ENCODE assay signal across 15 cellular contexts in the genomic region with DNA sequence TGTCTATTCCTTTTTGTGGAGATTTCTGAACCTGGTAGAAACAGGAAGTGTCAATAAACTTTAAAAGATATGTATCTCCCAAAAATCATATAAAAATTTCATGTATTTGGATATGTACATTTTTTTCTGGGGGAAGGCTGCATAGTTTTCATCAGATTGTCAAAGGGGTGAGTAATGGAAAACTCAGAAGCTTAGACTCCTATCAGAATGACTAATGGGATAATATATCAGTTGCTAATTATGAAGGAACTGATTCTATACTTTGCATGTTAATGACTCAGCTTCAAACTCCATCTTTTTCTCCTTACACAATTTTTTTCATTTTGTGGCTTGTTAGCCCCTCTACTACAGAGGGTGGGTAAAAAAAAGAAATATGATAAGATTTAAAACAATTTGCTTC. TPM values are rescaled to one million over a fixed set of nuclear protein-coding genes. Genes with fewer than 3 reads are reported as not detected.
A peak's percentile ranks its signal among the peaks of the same experiment; 100 is the strongest.
DNase-seq lines count a peak whose midpoint lies in the region; ATAC-seq and TF ChIP-seq lines count a peak whose summit lies in the region.
"Had no signal": no experiment of that assay in that cellular context is flagged by ENCODE, and none has a peak within 500 bp of the region (broad histone marks: within the 10 kb centered on the region; RNA-seq: fewer than 3 reads in every experiment).

No MANE protein-coding gene starts in this region.

- H3K27ac Mint-ChIP-seq in osteocyte (ENCODE audit: unreplicated experiment): peak overlapping the region; percentile 7

- H3K9me3 Mint-ChIP-seq in osteocyte (ENCODE audit: unreplicated experiment): no peaks in the 10 kb centered on the region
- H3K9me3 Mint-ChIP-seq: neural crest cell had no signal

- peak overlapping the region; percentile 49 for H3K27ac ChIP-seq in brain microvascular endothelial cell
- H3K27ac ChIP-seq: upper lobe of left lung had no signal

- H3K4me1 Mint-ChIP-seq in osteocyte (ENCODE audit: unreplicated experiment): peaks cover 7% of the 10 kb centered on the region
- H3K4me1 Mint-ChIP-seq: neural crest cell had no signal

- no peaks in the 10 kb centered on the region for H3K27me3 Mint-ChIP-seq in osteocyte (ENCODE audit: unreplicated experiment)

- peaks cover 29% of the 10 kb centered on the region for H3K36me3 ChIP-seq in brain microvascular endothelial cell (replicated peaks)

- no peak for DNase-seq in activated CD4-positive, CD25-positive, alpha-beta regulatory T cell treated with anti-CD3 and anti-CD28 coated beads, Interleukin-2, amount 50 U/mL, for 72 hours
- DNase-seq in RKO (ENCODE audit: low spot score) (peak; percentile 60), brain microvascular endothelial cell (no peak), osteocyte (ENCODE audit: extremely low spot score, unreplicated experiment) (no peak), NCI-H187 (lab: John Stamatoyannopoulos, UW) (no peak)
- DNase-seq: anterior cingulate cortex, DMS 273 treated with DMSO at 0.1 percent for 48 hours, Karpas-422, left ventricle myocardium superior, SW 1271, upper lobe of left lung had no signal

- ATAC-seq in activated CD4-positive, CD25-positive, alpha-beta regulatory T cell treated with anti-CD3 and anti-CD28 coated beads, Interleukin-2, amount 50 U/mL, for 24 hours: peak; percentile 74 to 97
- ATAC-seq in GM19035 (IDR thresholded peaks at IDR 0.05; ENCODE audit: unreplicated experiment) (no peak), GM21529 (IDR thresholded peaks at IDR 0.05; ENCODE audit: unreplicated experiment) (no peak)
- ATAC-seq: left ventricle myocardium superior had no signal

- no peak for TF ChIP-seq CTCF in brain microvascular endothelial cell (IDR thresholded peaks at IDR 0.05; ENCODE audit: low read depth, low read length, missing control alignments)
- no peak for TF ChIP-seq CTCF in osteocyte (IDR thresholded peaks at IDR 0.05)

- H3K4me3 ChIP-seq in brain microvascular endothelial cell (ENCODE audit: low read depth, low read length): no peak overlapping the region
- H3K4me3 ChIP-seq: upper lobe of left lung had no signal

- in situ Hi-C loops in brain microvascular endothelial cell (cut with HindIII; ENCODE audit: low pct_ligation_motif_present, low sequenced_read_pairs): no loop called here

- H3K4me3 Mint-ChIP-seq in osteocyte (ENCODE audit: unreplicated experiment): no peak overlapping the region
- H3K4me3 Mint-ChIP-seq: neural crest cell had no signal

- no peaks in the 10 kb centered on the region for H3K27me3 ChIP-seq in brain microvascular endothelial cell (replicated peaks)
- H3K27me3 ChIP-seq: upper lobe of left lung had no signal

- H3K36me3 Mint-ChIP-seq in osteocyte (ENCODE audit: unreplicated experiment): peaks cover 38% of the 10 kb centered on the region

RNA-seq across cellular contexts. Expression of a gene that starts 55.9 kb away (rescaled TPM):
- total RNA-seq in osteocyte: 56.3 and 57.0 TPM in 2 replicates

RNA-seq across cellular contexts. Expression of a gene that starts 58.2 kb away (rescaled TPM):
- 5.3 TPM in 2 replicates for total RNA-seq in osteocyte

Comparison
In these comparisons a context has a peak if more than half of its experiments do, and no peak if none do; other contexts are left out.
1. ATAC-seq: peak in activated CD4-positive, CD25-positive, alpha-beta regulatory T cell treated with anti-CD3 and anti-CD28 coated beads, Interleukin-2, amount 50 U/mL, for 24 hours (2 of 2); none in GM19035 (single experiment) and GM21529 (single experiment).